Comparison of ENCODE assay signal across 1 cellular context in the genomic region with DNA sequence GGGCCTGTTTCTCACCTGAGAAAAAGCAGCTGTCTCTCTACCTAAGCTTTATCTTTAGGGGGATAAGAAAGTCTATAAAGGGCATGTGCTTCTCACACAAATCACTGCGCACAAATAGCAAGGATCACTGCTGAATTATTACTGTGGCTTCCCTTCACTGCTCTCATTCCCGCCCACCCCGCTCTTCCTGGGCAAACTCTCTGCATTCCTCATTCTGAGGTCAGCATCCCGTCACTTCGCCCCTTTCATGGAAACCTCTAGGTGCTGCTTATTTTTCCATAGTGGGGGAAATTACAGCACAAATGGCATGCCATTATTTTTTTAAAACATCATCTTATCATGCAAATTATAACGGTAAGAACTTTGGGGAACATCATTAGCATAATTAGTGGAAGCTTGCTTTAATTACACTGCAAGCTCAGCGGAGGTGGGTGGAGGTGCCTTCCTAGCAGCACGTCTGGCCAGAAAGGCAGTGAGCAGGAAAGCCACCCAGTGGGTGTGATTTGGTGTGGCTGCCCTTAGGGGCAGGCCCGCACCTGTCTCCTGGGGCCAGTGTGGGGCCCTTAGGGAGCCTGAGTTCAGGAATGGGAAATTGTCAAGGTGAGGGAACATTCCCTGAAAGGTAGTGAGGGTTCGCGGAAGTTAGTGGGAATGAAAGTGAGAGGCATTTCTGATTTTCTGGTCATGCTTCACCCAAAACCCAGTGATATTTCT.
TF ChIP-seq lines count a peak whose summit lies in the region.

No MANE protein-coding gene starts in this region.

TF ChIP-seq in IMR-90, 13 proteins besides CTCF, POLR2A, EP300 and RAD21:
- TF ChIP-seq RFX5 (IDR thresholded peaks at IDR 0.05; ENCODE audit: low read depth, low read length) (no peak), CHD1 (IDR thresholded peaks at IDR 0.05; ENCODE audit: low read depth, low read length) (no peak), RCOR1 (IDR thresholded peaks at IDR 0.05; ENCODE audit: insufficient replicate concordance, low read length) (no peak), CEBPB (IDR thresholded peaks at IDR 0.05; ENCODE audit: low read depth, low read length) (no peak), MAFK (IDR thresholded peaks at IDR 0.05; ENCODE audit: low read depth, low read length) (no peak), MAZ (IDR thresholded peaks at IDR 0.05; ENCODE audit: borderline replicate concordance, low read depth, low read length) (no peak), BHLHE40 (IDR thresholded peaks at IDR 0.05; ENCODE audit: low read depth, low read length) (no peak)
